10 cellular contexts compared by ENCODE assay signal in the genomic region with DNA sequence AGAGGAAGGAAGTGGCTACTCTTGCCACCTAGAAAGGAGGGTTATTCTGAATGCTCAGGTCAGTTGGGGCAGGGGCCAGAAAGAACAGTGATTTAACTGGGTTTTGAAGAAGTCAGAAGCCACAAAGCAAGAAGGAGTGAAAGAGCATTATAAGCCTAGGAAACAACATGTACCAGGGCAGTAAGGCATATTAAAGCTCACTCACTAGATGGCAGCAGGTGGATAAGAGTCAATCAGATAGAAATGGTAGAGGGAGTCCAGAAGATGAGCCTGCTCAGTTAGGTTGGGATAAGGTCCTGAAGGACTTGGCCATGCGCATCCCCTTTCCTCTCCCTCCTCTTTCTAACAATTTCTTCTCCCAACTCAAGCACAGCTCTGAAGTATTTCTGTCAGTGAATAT. TPM values are rescaled to one million over a fixed set of nuclear protein-coding genes. Genes with fewer than 3 reads are reported as not detected.
DNase-seq lines count a peak whose midpoint lies in the region; ATAC-seq and TF ChIP-seq lines count a peak whose summit lies in the region.
"Had no signal": no experiment of that assay in that cellular context is flagged by ENCODE, and none has a peak within 500 bp of the region (broad histone marks: within the 10 kb centered on the region; RNA-seq: fewer than 3 reads in every experiment).

No MANE protein-coding gene starts in this region.

- ATAC-seq in GM21423 (IDR thresholded peaks at IDR 0.05; ENCODE audit: unreplicated experiment) (no peak), gastroesophageal sphincter (no peak)

- no peak overlapping the region for H3K27ac Mint-ChIP-seq in activated CD4-positive, alpha-beta memory T cell treated with anti-CD3 and anti-CD28 coated beads for 36 hours

- H3K4me1 ChIP-seq in gastroesophageal sphincter: no peaks in the 10 kb centered on the region

- no peak overlapping the region for H3K4me3 Mint-ChIP-seq in activated CD4-positive, alpha-beta memory T cell treated with anti-CD3 and anti-CD28 coated beads for 36 hours

- peak; percentile 1 for DNase-seq in GDM1 (lab: John Stamatoyannopoulos, UW)
- peak; percentile 8 to 31 for DNase-seq in Kasumi-1 (lab: John Stamatoyannopoulos, UW)
- peak; percentile 11 for DNase-seq in amniotic epithelial cell (ENCODE audit: low read depth)
- DNase-seq in medulla oblongata (ENCODE audit: extremely low spot score): peak; percentile 17
- DNase-seq in amniotic stem cell (lab: John Stamatoyannopoulos, UW): no peak
- DNase-seq in activated CD4-positive, alpha-beta memory T cell treated with anti-CD3 and anti-CD28 coated beads for 36 hours: no peak
- DNase-seq: effector memory CD4-positive, alpha-beta T cell; stimulated activated CD4-positive, alpha-beta T cell treated with anti-CD3 and anti-CD28 coated beads, Interleukin-1b, Interleukin-23, amount 100 ng/mL, for 48 hours had no signal

- no peak for TF ChIP-seq EP300 in gastroesophageal sphincter (IDR thresholded peaks at IDR 0.05)

- WGBS in gastroesophageal sphincter (ENCODE audit: low coverage in 1 of 2), 2 donors: 88 to 100% methylated on average over 1 of the region's 1 CpG

- no peaks in the 10 kb centered on the region for H3K9me3 Mint-ChIP-seq in activated CD4-positive, alpha-beta memory T cell treated with anti-CD3 and anti-CD28 coated beads for 36 hours

- H3K36me3 ChIP-seq in gastroesophageal sphincter: no peaks in the 10 kb centered on the region

- H3K27me3 ChIP-seq in gastroesophageal sphincter: no peaks in the 10 kb centered on the region

- no peaks in the 10 kb centered on the region for H3K9me3 ChIP-seq in gastroesophageal sphincter

- H3K36me3 Mint-ChIP-seq in activated CD4-positive, alpha-beta memory T cell treated with anti-CD3 and anti-CD28 coated beads for 36 hours: no peaks in the 10 kb centered on the region

- TF ChIP-seq CTCF in gastroesophageal sphincter (IDR thresholded peaks at IDR 0.05): no peak

- no peak for TF ChIP-seq POLR2A in gastroesophageal sphincter (IDR thresholded peaks at IDR 0.05)

- peaks cover 5% of the 10 kb centered on the region for H3K27me3 Mint-ChIP-seq in activated CD4-positive, alpha-beta memory T cell treated with anti-CD3 and anti-CD28 coated beads for 36 hours

- H3K4me3 ChIP-seq in gastroesophageal sphincter: no peak overlapping the region

- POLR2A ChIA-PET in activated CD4-positive, alpha-beta memory T cell treated with anti-CD3 and anti-CD28 coated beads for 36 hours (lab: Charles Lee): no interaction called here

- H3K4me1 Mint-ChIP-seq in activated CD4-positive, alpha-beta memory T cell treated with anti-CD3 and anti-CD28 coated beads for 36 hours (ENCODE audit: low read depth): no peaks in the 10 kb centered on the region

- CTCF ChIA-PET in activated CD4-positive, alpha-beta memory T cell treated with anti-CD3 and anti-CD28 coated beads for 36 hours (lab: Charles Lee): interaction anchor here (0.7 to 1.2 kb wide), 2 partner anchors 9 to 147 kb away, joined by 3 to 4 read pairs; no protein-coding TSS in a partner anchor

- H3K27ac ChIP-seq in gastroesophageal sphincter: no peak overlapping the region

- intact Hi-C loops in activated CD4-positive, alpha-beta memory T cell treated with anti-CD3 and anti-CD28 coated beads for 36 hours (cut with micrococcal nuclease): no loop called here

RNA-seq across cellular contexts. Expression of a gene that starts 22.0 kb away (rescaled TPM):
- total RNA-seq in activated CD4-positive, alpha-beta memory T cell treated with anti-CD3 and anti-CD28 coated beads for 36 hours: not detected
- under 1 TPM in 1 of 4 donors, not detected in 3; 0.27 TPM for total RNA-seq in gastroesophageal sphincter

RNA-seq across cellular contexts. Expression of a gene that starts 43.5 kb away (rescaled TPM):
- not detected for total RNA-seq in activated CD4-positive, alpha-beta memory T cell treated with anti-CD3 and anti-CD28 coated beads for 36 hours
- total RNA-seq in gastroesophageal sphincter: not detected

RNA-seq across cellular contexts. Expression of a gene that starts 54.5 kb away (rescaled TPM):
- total RNA-seq in activated CD4-positive, alpha-beta memory T cell treated with anti-CD3 and anti-CD28 coated beads for 36 hours: not detected
- under 1 TPM in 1 of 4 donors, not detected in 3; 0.13 TPM for total RNA-seq in gastroesophageal sphincter

Comparison
In these comparisons a context has a peak if more than half of its experiments do, and no peak if none do; other contexts are left out.
1. DNase-seq: peak in GDM1 (single experiment), Kasumi-1 (2 of 2), amniotic epithelial cell (single experiment) and medulla oblongata (single experiment); none in amniotic stem cell (single experiment) and activated CD4-positive, alpha-beta memory T cell treated with anti-CD3 and anti-CD28 coated beads for 36 hours (single experiment).